ENCODE assay signal across 1 cellular context in genomic region chr5:81422671-81423070, GRCh38.
A peak's percentile ranks its signal among the peaks of the same experiment; 100 is the strongest.
TF ChIP-seq lines count a peak whose summit lies in the region.

No MANE protein-coding gene starts in this region.

TF ChIP-seq in HEK293, 187 proteins besides CTCF, POLR2A, EP300 and RAD21 (continued from another document and continues in another):
- TF ChIP-seq TSHZ1 (tag by site-specific recombination; IDR thresholded peaks at IDR 0.05; ENCODE audit: borderline replicate concordance) (peak; percentile 78), ZNF19 (tag by site-specific recombination; IDR thresholded peaks at IDR 0.05; ENCODE audit: low read depth) (no peak), TCF7L2 (IDR thresholded peaks at IDR 0.05; ENCODE audit: borderline replicate concordance, low read depth, low read length) (no peak), ZNF366 (tag by site-specific recombination; conservative IDR thresholded peaks at IDR 0.05) (peak; percentile 82), SP3 (tag by site-specific recombination; IDR thresholded peaks at IDR 0.05) (0 out of 2 replicates have a peak, but pooled peaks have one; percentile 29), SP7 (tag by site-specific recombination; IDR thresholded peaks at IDR 0.05) (peak; percentile 83), KLF1 (tag by site-specific recombination; IDR thresholded peaks at IDR 0.05) (no peak), ZNF112 (tag by site-specific recombination; IDR thresholded peaks at IDR 0.05) (no peak), ZNF138 (tag by site-specific recombination; IDR thresholded peaks at IDR 0.05; ENCODE audit: borderline replicate concordance) (no peak), ZNF837 (tag by site-specific recombination; IDR thresholded peaks at IDR 0.05) (no peak), GLI4 (tag by site-specific recombination; IDR thresholded peaks at IDR 0.05) (no peak), ZFHX2 (tag by site-specific recombination; conservative IDR thresholded peaks at IDR 0.05) (no peak), ZNF692 (tag by site-specific recombination; IDR thresholded peaks at IDR 0.05) (peak; percentile 90), ZNF311 (tag by site-specific recombination; IDR thresholded peaks at IDR 0.05; ENCODE audit: borderline replicate concordance) (no peak), ZNF114 (tag by site-specific recombination; IDR thresholded peaks at IDR 0.05) (no peak), ZBTB10 (tag by site-specific recombination; IDR thresholded peaks at IDR 0.05) (no peak), ZNF132 (tag by site-specific recombination; IDR thresholded peaks at IDR 0.05; ENCODE audit: borderline replicate concordance) (no peak), MZF1 (tag by site-specific recombination; IDR thresholded peaks at IDR 0.05; ENCODE audit: borderline replicate concordance) (no peak), ZNF140 (tag by site-specific recombination; IDR thresholded peaks at IDR 0.05) (no peak), ZSCAN30 (tag by site-specific recombination; IDR thresholded peaks at IDR 0.05) (peak; percentile 51; the same call in 1 of the 2 replicates), ZNF513 (tag by site-specific recombination; IDR thresholded peaks at IDR 0.05) (peak; percentile 56; the same call in 1 of the 2 replicates), ZNF747 (tag by site-specific recombination; IDR thresholded peaks at IDR 0.05) (no peak), OVOL3 (tag by site-specific recombination; IDR thresholded peaks at IDR 0.05) (no peak), MYNN (tag by site-specific recombination; IDR thresholded peaks at IDR 0.05; ENCODE audit: borderline replicate concordance) (no peak), ZBTB8A (tag by site-specific recombination; IDR thresholded peaks at IDR 0.05) (no peak), SALL2 (tag by site-specific recombination; IDR thresholded peaks at IDR 0.05; ENCODE audit: borderline replicate concordance) (no peak), ZBTB44 (tag by site-specific recombination; IDR thresholded peaks at IDR 0.05) (peak; percentile 88), ZNF169 (tag by site-specific recombination; IDR thresholded peaks at IDR 0.05) (no peak), ZNF704 (tag by site-specific recombination; IDR thresholded peaks at IDR 0.05) (no peak), ZNF23 (tag by site-specific recombination; IDR thresholded peaks at IDR 0.05; ENCODE audit: borderline replicate concordance) (no peak), ZNF791 (tag by site-specific recombination; IDR thresholded peaks at IDR 0.05) (no peak), ZNF488 (tag by site-specific recombination; IDR thresholded peaks at IDR 0.05) (no peak; the same call in 1 of the 2 replicates), ZNF473 (tag by site-specific recombination; IDR thresholded peaks at IDR 0.05) (no peak), ZNF26 (tag by site-specific recombination; IDR thresholded peaks at IDR 0.05) (no peak), ZNF670 (tag by site-specific recombination; IDR thresholded peaks at IDR 0.05; ENCODE audit: low read depth) (no peak), WT1 (tag by site-specific recombination; IDR thresholded peaks at IDR 0.05) (peak; percentile 58), ZNF707 (tag by site-specific recombination; IDR thresholded peaks at IDR 0.05) (no peak), ZNF266 (tag by site-specific recombination; IDR thresholded peaks at IDR 0.05; ENCODE audit: low read depth) (no peak), ZNF629 (tag by site-specific recombination; IDR thresholded peaks at IDR 0.05) (peak; percentile 97), KLF16 (tag by site-specific recombination; IDR thresholded peaks at IDR 0.05) (no peak), ZNF660 (tag by site-specific recombination; IDR thresholded peaks at IDR 0.05) (no peak), RBAK (tag by site-specific recombination; IDR thresholded peaks at IDR 0.05) (no peak; the same call in 1 of the 2 replicates), ZNF433 (tag by site-specific recombination; IDR thresholded peaks at IDR 0.05; ENCODE audit: low read depth) (no peak), ZNF449 (tag by site-specific recombination; IDR thresholded peaks at IDR 0.05) (no peak), ZNF664 (tag by site-specific recombination; IDR thresholded peaks at IDR 0.05) (no peak), ZNF701 (tag by site-specific recombination; IDR thresholded peaks at IDR 0.05) (no peak)
